In the genomic region with DNA sequence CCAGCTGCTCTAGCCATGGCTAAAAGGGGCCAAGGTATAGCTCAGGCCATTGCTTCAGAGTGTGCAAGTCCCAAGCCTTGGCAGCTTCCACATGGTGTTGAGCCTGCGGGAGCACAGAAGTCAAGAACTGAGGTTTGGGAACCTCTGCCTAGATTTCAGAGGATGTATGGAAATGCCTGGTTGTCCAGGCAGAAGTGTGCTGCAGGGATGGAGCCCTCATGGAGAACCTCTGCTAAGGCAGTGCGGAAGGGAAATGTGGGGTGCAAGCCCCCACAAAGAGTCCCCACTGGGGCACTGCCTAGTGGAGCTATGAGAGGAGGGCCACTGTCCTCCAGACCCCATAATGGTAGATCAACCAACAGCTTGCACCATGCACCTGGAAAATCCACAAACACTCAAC, we compare ENCODE assay signal across 17 cellular contexts. TPM values are rescaled to one million over a fixed set of nuclear protein-coding genes. Genes with fewer than 3 reads are reported as not detected.
"Had no signal": no experiment of that assay in that cellular context is flagged by ENCODE, and none has a peak within 500 bp of the region (broad histone marks: within the 10 kb centered on the region; RNA-seq: fewer than 3 reads in every experiment).

No MANE protein-coding gene starts in this region.

RNA-seq across cellular contexts. Expression of a gene that starts 45.9 kb away (rescaled TPM):
- total RNA-seq: activated naive CD4-positive, alpha-beta T cell treated with anti-CD3 and anti-CD28 coated beads for 36 hours; activated naive CD4-positive, alpha-beta T cell treated with anti-CD3 and anti-CD28 coated beads, Interleukin-2, amount 50 U/mL, for 72 hours; activated naive CD8-positive, alpha-beta T cell treated with anti-CD3 and anti-CD28 coated beads for 36 hours; activated naive CD8-positive, alpha-beta T cell treated with anti-CD3 and anti-CD28 coated beads, Interleukin-2, amount 10 ng/mL, durations not matched to agents 7 days and 5 days; activated T-cell treated with anti-CD3 and anti-CD28 coated beads, Interleukin-2, amount 50 U/mL, for 4 hours; activated T-cell treated with anti-CD3 and anti-CD28 coated beads, Interleukin-2, amount 50 U/mL, for 72 hours; activated T-helper 1 cell treated with anti-CD3 and anti-CD28 coated beads, Interleukin-12 subunit alpha, Interleukin-12 subunit beta, Interleukin-2, Interleukin-4 antibody, amounts not matched to agents 30 ng/mL and 10 ng/mL and 1 ng/mL, durations not matched to agents 14 hours and 24 hours and 36 hours; activated T-helper 17 cell treated with anti-CD3 and anti-CD28 coated beads, Interleukin-2, amount 50 U/mL, for 72 hours; activated T-helper 2 cell treated with anti-CD3 and anti-CD28 coated beads, Interferon-gamma antibody, Interleukin-2, Interleukin-4, amounts not matched to agents 10 μg/mL and 5 μg/mL and 100 μg/mL, durations not matched to agents 14 hours and 24 hours and 36 hours; ascending aorta; astrocyte; body of pancreas; bronchial epithelial cell; cardiac muscle cell; cardiac septum; chondrocyte had no signal
- polyA plus RNA-seq: aorta had no signal
